ENCODE assay signal across 9 cellular contexts in genomic region chr1:44318097-44319088, GRCh38. TPM values are rescaled to one million over a fixed set of nuclear protein-coding genes. Genes with fewer than 3 reads are reported as not detected.
A peak's percentile ranks its signal among the peaks of the same experiment; 100 is the strongest.
DNase-seq lines count a peak whose midpoint lies in the region; ATAC-seq and TF ChIP-seq lines count a peak whose summit lies in the region.
"Had no signal": no experiment of that assay in that cellular context is flagged by ENCODE, and none has a peak within 500 bp of the region (broad histone marks: within the 10 kb centered on the region; RNA-seq: fewer than 3 reads in every experiment).

No MANE protein-coding gene starts in this region.

- no peaks in the 10 kb centered on the region for H3K79me2 ChIP-seq in PC-9 (ENCODE audit: low read depth)

- H3K9me3 ChIP-seq in HUES48 (ENCODE audit: control insufficient read depth, insufficient read depth, low read length) = no peaks in the 10 kb centered on the region
- H3K9me3 ChIP-seq in PC-9 (ENCODE audit: insufficient read depth, low read depth) = no peaks in the 10 kb centered on the region

- peak; percentile 92 for TF ChIP-seq CTCF in PC-9 (conservative IDR thresholded peaks at IDR 0.05)

- CTCF ChIA-PET in PC-9 (lab: Charles Lee) = no interaction called here

- H3K36me3 ChIP-seq in HUES48 (ENCODE audit: control insufficient read depth, insufficient read depth, low read length) (peaks cover 53% of the 10 kb centered on the region), PC-9 (ENCODE audit: low read depth) (peaks cover 18% of the 10 kb centered on the region)

- peaks cover 4% of the 10 kb centered on the region; the same call in 1 of the 2 replicates for H3F3A ChIP-seq in PC-9 (ENCODE audit: insufficient read depth, low read depth)

- ATAC-seq in activated T-cell treated with anti-CD3 and anti-CD28 coated beads, Interleukin-2, amount 50 U/mL, for 72 hours (replicated peaks in 1 of 2) = peak; percentile 25 to 34
- ATAC-seq in HG02981 (IDR thresholded peaks at IDR 0.05; ENCODE audit: unreplicated experiment) = no peak
- ATAC-seq in HG02970 (IDR thresholded peaks at IDR 0.05; ENCODE audit: low FRiP score, unreplicated experiment) = no peak

- peaks cover 19% of the 10 kb centered on the region for H3K4me1 ChIP-seq in HUES48 (ENCODE audit: control insufficient read depth, insufficient read depth, low read length)
- no peaks in the 10 kb centered on the region for H3K4me1 ChIP-seq in PC-9 (replicated peaks; ENCODE audit: insufficient read depth)

- H3K4me3 ChIP-seq in HUES48 (ENCODE audit: low read depth, low read length) (no peak overlapping the region), PC-9 (no peak overlapping the region)

- no peak overlapping the region for H3K9ac ChIP-seq in HUES48 (ENCODE audit: low read depth, low read length)

- H3K27me3 Mint-ChIP-seq in activated T-cell treated with anti-CD3 and anti-CD28 coated beads, Interleukin-2, amount 50 U/mL, for 72 hours (ENCODE audit: low read depth) = no peaks in the 10 kb centered on the region

- no TSS peak for BruUV-seq in PC-9 (replicated peaks; lab: Mats Ljungman, UMichigan)

- peaks cover 4% of the 10 kb centered on the region for H3K4me1 Mint-ChIP-seq in activated T-cell treated with anti-CD3 and anti-CD28 coated beads, Interleukin-2, amount 50 U/mL, for 72 hours (ENCODE audit: low read depth)

- POLR2A ChIA-PET in PC-9 (lab: Charles Lee; ENCODE audit: unreplicated experiment) = no interaction called here

- peak overlapping the region; percentile 54 for H3K27ac ChIP-seq in HUES48 (ENCODE audit: low read depth, low read length)
- no peak overlapping the region for H3K27ac ChIP-seq in PC-9

- H4K20me1 ChIP-seq in PC-9 (ENCODE audit: insufficient read depth) = peaks cover 7% of the 10 kb centered on the region

- no peak overlapping the region for H3K4me2 ChIP-seq in PC-9

- H3K27me3 ChIP-seq in HUES48 (ENCODE audit: control insufficient read depth, insufficient read depth, low read length) = no peaks in the 10 kb centered on the region
- no peaks in the 10 kb centered on the region for H3K27me3 ChIP-seq in PC-9 (ENCODE audit: insufficient read depth, low read depth)

- H3K27ac Mint-ChIP-seq in activated T-cell treated with anti-CD3 and anti-CD28 coated beads, Interleukin-2, amount 50 U/mL, for 72 hours = no peak overlapping the region
- H3K27ac Mint-ChIP-seq: T-helper 1 cell treated with Interleukin-12 subunit alpha and Interleukin-12 subunit beta and Interleukin-4 antibody, amounts not matched to agents 30 μg/mL and 1 μg/mL, for 36 hours had no signal

- DNase-seq in D341Med (ENCODE audit: low spot score) (peak; percentile 81), PC-9 (peak in 1 of 2 experiments; percentile 21), head of caudate nucleus (peak in 22 of 42 donors; percentile 17 to 76 (median 40))
- peak; percentile 49 to 60 for DNase-seq in activated T-cell treated with anti-CD3 and anti-CD28 coated beads, Interleukin-2, amount 50 U/mL, for 72 hours
- DNase-seq in stimulated activated CD4-positive, alpha-beta T cell treated with anti-CD3 and anti-CD28 coated beads, Interleukin-15, amount 100 ng/mL, for 24 hours = peak; percentile 58

- H2AFZ ChIP-seq in PC-9 = no peak overlapping the region

- intact Hi-C loops in PC-9 (cut with micrococcal nuclease; ENCODE audit: unreplicated experiment) (no loop called here), head of caudate nucleus (cut with DNase I) (no loop called here)

- no peaks in the 10 kb centered on the region for H3K9me3 Mint-ChIP-seq in activated T-cell treated with anti-CD3 and anti-CD28 coated beads, Interleukin-2, amount 50 U/mL, for 72 hours
- H3K9me3 Mint-ChIP-seq: T-helper 1 cell treated with Interleukin-12 subunit alpha and Interleukin-12 subunit beta and Interleukin-4 antibody, amounts not matched to agents 30 μg/mL and 1 μg/mL, for 36 hours had no signal

- H3K4me3 Mint-ChIP-seq in activated T-cell treated with anti-CD3 and anti-CD28 coated beads, Interleukin-2, amount 50 U/mL, for 72 hours = no peak overlapping the region
- H3K4me3 Mint-ChIP-seq: T-helper 1 cell treated with Interleukin-12 subunit alpha and Interleukin-12 subunit beta and Interleukin-4 antibody, amounts not matched to agents 30 μg/mL and 1 μg/mL, for 36 hours had no signal

- peaks cover 2 to 6% of the 10 kb centered on the region in 2 donors for H3K36me3 Mint-ChIP-seq in activated T-cell treated with anti-CD3 and anti-CD28 coated beads, Interleukin-2, amount 50 U/mL, for 72 hours (ENCODE audit: insufficient read depth in 2 of 2)

- no peaks in the 10 kb centered on the region for H3K9me2 ChIP-seq in PC-9 (ENCODE audit: insufficient read depth)

RNA-seq across cellular contexts. Expression of gene ERI3, which starts 36.7 kb away (rescaled TPM):
- total RNA-seq in PC-9 (2021) = 120 and 133 TPM in 2 replicates
- total RNA-seq in activated T-cell treated with anti-CD3 and anti-CD28 coated beads, Interleukin-2, amount 50 U/mL, for 72 hours = 10 to 100 TPM; 30.4 to 45.5 TPM

Comparison
In these comparisons a context has a peak if more than half of its experiments do, and no peak if none do; other contexts are left out.
1. ATAC-seq: peak in activated T-cell treated with anti-CD3 and anti-CD28 coated beads, Interleukin-2, amount 50 U/mL, for 72 hours (2 of 2); none in HG02981 (single experiment) and HG02970 (single experiment).